1 cellular context compared by ENCODE assay signal in genomic region chr4:55080174-55080865, GRCh38.
TF ChIP-seq lines count a peak whose summit lies in the region.

No MANE protein-coding gene starts in this region.

TF ChIP-seq in H1, 55 proteins besides CTCF, POLR2A, EP300 and RAD21:
- TF ChIP-seq TEAD4 (IDR thresholded peaks at IDR 0.05; ENCODE audit: low read depth, low read length) (no peak), POLR2AphosphoS5 (IDR thresholded peaks at IDR 0.05; ENCODE audit: low read depth, low read length) (no peak), RFX5 (IDR thresholded peaks at IDR 0.05; ENCODE audit: borderline replicate concordance, low read depth, low read length) (no peak), RXRA (IDR thresholded peaks at IDR 0.05; ENCODE audit: insufficient read depth, low read depth, low read length) (no peak), FOSL1 (IDR thresholded peaks at IDR 0.05; ENCODE audit: insufficient read depth, low read depth, low read length) (no peak), TCF12 (IDR thresholded peaks at IDR 0.05; ENCODE audit: low read depth, low read length) (no peak), CHD7 (IDR thresholded peaks at IDR 0.05; ENCODE audit: insufficient replicate concordance, low read length) (no peak), KDM4A (IDR thresholded peaks at IDR 0.05; ENCODE audit: low read depth, low read length, severe bottlenecking) (no peak), SIRT6 (IDR thresholded peaks at IDR 0.05; ENCODE audit: low read length) (no peak), SP2 (IDR thresholded peaks at IDR 0.05; ENCODE audit: low read length) (no peak), BACH1 (IDR thresholded peaks at IDR 0.05; ENCODE audit: low read length) (no peak), SP4 (IDR thresholded peaks at IDR 0.05; ENCODE audit: low read length) (no peak), JUND (IDR thresholded peaks at IDR 0.05; ENCODE audit: low read length) (no peak), MAX (IDR thresholded peaks at IDR 0.05) (no peak), TAF7 (optimal IDR thresholded peaks at IDR 0.05; ENCODE audit: borderline replicate concordance, low read depth, low read length) (no peak), KDM5A (IDR thresholded peaks at IDR 0.05; ENCODE audit: low read length) (no peak), CBX5 (IDR thresholded peaks at IDR 0.05; ENCODE audit: low read depth, low read length) (no peak), CHD2 (IDR thresholded peaks at IDR 0.05; ENCODE audit: low read length) (no peak)
TF ChIP-seq in H1: peak in this region for 0.
